13 cellular contexts compared by ENCODE assay signal in the genomic region with DNA sequence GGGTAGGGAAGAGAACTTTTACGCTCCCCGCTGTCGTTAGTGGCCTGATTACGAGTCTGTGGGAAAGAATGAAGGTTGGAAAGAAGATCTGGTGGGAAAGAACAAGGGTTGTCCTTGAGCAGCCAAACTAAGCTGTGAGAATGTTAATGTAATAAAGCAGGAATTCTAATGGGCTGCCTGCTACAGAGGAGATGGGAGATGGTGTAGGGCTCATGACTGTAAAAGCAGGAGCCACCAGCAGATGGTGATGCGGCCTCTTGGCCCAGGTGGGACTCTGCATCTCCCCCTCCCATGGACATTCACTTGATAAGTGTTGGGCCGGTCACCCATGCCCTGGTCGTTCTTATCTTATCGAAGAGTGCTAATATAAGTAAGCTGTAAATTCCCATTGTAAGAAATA.
DNase-seq lines count a peak whose midpoint lies in the region; ATAC-seq and TF ChIP-seq lines count a peak whose summit lies in the region.
"Had no signal": no experiment of that assay in that cellular context is flagged by ENCODE, and none has a peak within 500 bp of the region (broad histone marks: within the 10 kb centered on the region; RNA-seq: fewer than 3 reads in every experiment).

No MANE protein-coding gene starts in this region.

- peak overlapping the region; percentile 25 for H3K4me3 Mint-ChIP-seq in memory B cell
- H3K4me3 Mint-ChIP-seq: activated naive CD8-positive, alpha-beta T cell treated with anti-CD3 and anti-CD28 coated beads, Interleukin-2, amount 10 ng/mL, durations not matched to agents 7 days and 5 days had no signal

- no peak overlapping the region for H3K27ac ChIP-seq in brain microvascular endothelial cell
- H3K27ac ChIP-seq: epithelial cell of prostate had no signal

- CTCF ChIA-PET in HEK293T (lab: Yijun Ruan, JAX): interaction anchor here (1.3 kb wide), 1 partner anchor 128 kb away, joined by 5 read pairs; no protein-coding TSS in a partner anchor

- H3K27me3 ChIP-seq in brain microvascular endothelial cell (replicated peaks): no peaks in the 10 kb centered on the region

- in situ Hi-C loops in brain microvascular endothelial cell (cut with HindIII; ENCODE audit: low pct_ligation_motif_present, low sequenced_read_pairs): no loop called here

- ATAC-seq in memory B cell (ENCODE audit: low read depth): no peak
- no peak for ATAC-seq in GM19023 (IDR thresholded peaks at IDR 0.05; ENCODE audit: unreplicated experiment)
- no peak for ATAC-seq in GM21367 (IDR thresholded peaks at IDR 0.05; ENCODE audit: unreplicated experiment)
- ATAC-seq in HG03175 (IDR thresholded peaks at IDR 0.05; ENCODE audit: unreplicated experiment): no peak

- H3K27ac Mint-ChIP-seq in memory B cell: no peak overlapping the region
- H3K27ac Mint-ChIP-seq: activated B cell treated with CpG ODN at 0.5 μM for 24 hours; activated naive CD8-positive, alpha-beta T cell treated with anti-CD3 and anti-CD28 coated beads, Interleukin-2, amount 10 ng/mL, durations not matched to agents 7 days and 5 days had no signal

- DNase-seq in COR-L47 (lab: John Stamatoyannopoulos, UW) (peak; percentile 23), HEK293T (ENCODE audit: extremely low spot score) (peak; percentile 38), brain microvascular endothelial cell (no peak), memory B cell (ENCODE audit: low spot score in 2 of 2) (no peak), kidney glomerular epithelial cell (lab: John Stamatoyannopoulos, UW) (no peak)
- DNase-seq: activated B cell treated with CpG ODN at 0.5 μM for 24 hours; activated naive CD8-positive, alpha-beta T cell treated with anti-CD3 and anti-CD28 coated beads, Interleukin-2, amount 10 ng/mL, durations not matched to agents 7 days and 5 days; NCI-H524 treated with DMSO at 0.1 percent for 48 hours; stimulated activated CD4-positive, alpha-beta T cell treated with anti-CD3 and anti-CD28 coated beads, Interleukin-2, amount 100 ng/mL, for 24 hours had no signal

- TF ChIP-seq CTCF in brain microvascular endothelial cell (IDR thresholded peaks at IDR 0.05; ENCODE audit: low read depth, low read length, missing control alignments): peak; percentile 62

- no peaks in the 10 kb centered on the region for H3K36me3 Mint-ChIP-seq in memory B cell
- H3K36me3 Mint-ChIP-seq: activated naive CD8-positive, alpha-beta T cell treated with anti-CD3 and anti-CD28 coated beads, Interleukin-2, amount 10 ng/mL, durations not matched to agents 7 days and 5 days had no signal

- peaks cover 13% of the 10 kb centered on the region for H3K4me1 Mint-ChIP-seq in memory B cell

- no peaks in the 10 kb centered on the region for H3K9me3 Mint-ChIP-seq in memory B cell
- H3K9me3 Mint-ChIP-seq: activated B cell treated with CpG ODN at 0.5 μM for 24 hours; activated naive CD8-positive, alpha-beta T cell treated with anti-CD3 and anti-CD28 coated beads, Interleukin-2, amount 10 ng/mL, durations not matched to agents 7 days and 5 days had no signal

- no peaks in the 10 kb centered on the region for H3K36me3 ChIP-seq in brain microvascular endothelial cell (replicated peaks)

- no peaks in the 10 kb centered on the region for H3K27me3 Mint-ChIP-seq in memory B cell

- no peak overlapping the region for H3K4me3 ChIP-seq in brain microvascular endothelial cell (ENCODE audit: low read depth, low read length)

- POLR2A ChIA-PET in HEK293T (lab: Yijun Ruan, JAX): no interaction called here

TF ChIP-seq in HEK293T, 16 proteins besides CTCF, POLR2A, EP300 and RAD21:
- TF ChIP-seq SUZ12 (IDR thresholded peaks at IDR 0.05): no peak
- TF ChIP-seq, protein P1, sequence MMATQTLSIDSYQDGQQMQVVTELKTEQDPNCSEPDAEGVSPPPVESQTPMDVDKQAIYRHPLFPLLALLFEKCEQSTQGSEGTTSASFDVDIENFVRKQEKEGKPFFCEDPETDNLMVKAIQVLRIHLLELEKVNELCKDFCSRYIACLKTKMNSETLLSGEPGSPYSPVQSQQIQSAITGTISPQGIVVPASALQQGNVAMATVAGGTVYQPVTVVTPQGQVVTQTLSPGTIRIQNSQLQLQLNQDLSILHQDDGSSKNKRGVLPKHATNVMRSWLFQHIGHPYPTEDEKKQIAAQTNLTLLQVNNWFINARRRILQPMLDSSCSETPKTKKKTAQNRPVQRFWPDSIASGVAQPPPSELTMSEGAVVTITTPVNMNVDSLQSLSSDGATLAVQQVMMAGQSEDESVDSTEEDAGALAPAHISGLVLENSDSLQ (IDR thresholded peaks at IDR 0.05): no peak
- no peak for TF ChIP-seq LEF1 (IDR thresholded peaks at IDR 0.05; ENCODE audit: borderline replicate concordance)
- no peak for TF ChIP-seq SP1 (IDR thresholded peaks at IDR 0.05)
- TF ChIP-seq L3MBTL2 (conservative IDR thresholded peaks at IDR 0.05): no peak
- no peak for TF ChIP-seq ELF4 (IDR thresholded peaks at IDR 0.05)
- TF ChIP-seq ZNF384 (IDR thresholded peaks at IDR 0.05): no peak
- no peak for TF ChIP-seq BHLHE40 (IDR thresholded peaks at IDR 0.05; ENCODE audit: borderline replicate concordance)
- TF ChIP-seq FOXA1 (IDR thresholded peaks at IDR 0.05): no peak
- no peak for TF ChIP-seq ARNT (IDR thresholded peaks at IDR 0.05)
- no peak for TF ChIP-seq CTBP1 (IDR thresholded peaks at IDR 0.05; ENCODE audit: borderline replicate concordance)
- no peak for TF ChIP-seq NFRKB (IDR thresholded peaks at IDR 0.05)
- TF ChIP-seq FOXK2 (IDR thresholded peaks at IDR 0.05): no peak
- TF ChIP-seq HDGF (IDR thresholded peaks at IDR 0.05; ENCODE audit: borderline replicate concordance): no peak
- TF ChIP-seq TARDBP (IDR thresholded peaks at IDR 0.05): no peak
TF ChIP-seq in HEK293T: peak in this region for 0.

Comparison
In these comparisons a context has a peak if more than half of its experiments do, and no peak if none do; other contexts are left out.
1. DNase-seq: peak in COR-L47 (single experiment) and HEK293T (single experiment); none in brain microvascular endothelial cell (single experiment), memory B cell (0 of 2) and kidney glomerular epithelial cell (single experiment).